ENCODE assay signal across 1 cellular context in genomic region chr11:44609028-44609782, GRCh38.
TF ChIP-seq lines count a peak whose summit lies in the region.

No MANE protein-coding gene starts in this region.

TF ChIP-seq in SK-N-SH, 30 proteins besides CTCF, POLR2A, EP300 and RAD21 (continued from another document):
- no peak for TF ChIP-seq TCF12 (IDR thresholded peaks at IDR 0.05)
- TF ChIP-seq FOXJ3 (CRISPR knock-in tag; IDR thresholded peaks at IDR 0.05) = no peak
- TF ChIP-seq MEF2A (IDR thresholded peaks at IDR 0.05; ENCODE audit: borderline replicate concordance, low read depth) = no peak
- TF ChIP-seq EZH2phosphoT487 (IDR thresholded peaks at IDR 0.05; ENCODE audit: borderline replicate concordance, low read depth) = no peak
- no peak for TF ChIP-seq SMC3 (IDR thresholded peaks at IDR 0.05; ENCODE audit: low read depth, low read length)
- no peak for TF ChIP-seq RCOR1 (IDR thresholded peaks at IDR 0.05; ENCODE audit: low read length)
- no peak for TF ChIP-seq USF2 (IDR thresholded peaks at IDR 0.05; ENCODE audit: borderline replicate concordance, low read depth, low read length)
- no peak for TF ChIP-seq RXRA (IDR thresholded peaks at IDR 0.05; ENCODE audit: borderline replicate concordance, low read depth)
